Comparison of ENCODE assay signal across 1 cellular context in genomic region chr2:20051518-20052228, GRCh38.
TF ChIP-seq lines count a peak whose summit lies in the region.

TSS of gene LAPTM4A (minus strand) at chr2:20051628. CDS start at chr2:20051520, 108 bp downstream.

TF ChIP-seq in K562, 482 proteins besides CTCF, POLR2A, EP300 and RAD21 (continued from another document and continues in another):
- TF ChIP-seq PML (IDR thresholded peaks at IDR 0.05; ENCODE audit: low read length) (peak; percentile 73), KDM5B (IDR thresholded peaks at IDR 0.05; ENCODE audit: insufficient replicate concordance, low read depth, low read length) (peak; percentile 96), ATF7 (IDR thresholded peaks at IDR 0.05) (peak; percentile 87), NR2C1 (IDR thresholded peaks at IDR 0.05) (peak; percentile 88), NR2C1 (tag; IDR thresholded peaks at IDR 0.05) (peak; percentile 90), SNAPC5 (CRISPR knock-in tag; IDR thresholded peaks at IDR 0.05) (no peak), FOXO4 (CRISPR knock-in tag; IDR thresholded peaks at IDR 0.05) (no peak), BHLHE40 (IDR thresholded peaks at IDR 0.05; ENCODE audit: low read length) (peak; percentile 91), ATF1 (CRISPR knock-in tag; IDR thresholded peaks at IDR 0.05) (peak; percentile 67; the same call in 1 of the 2 replicates), ATF1 (tag; IDR thresholded peaks at IDR 0.05) (peak; percentile 99), CBX1 (IDR thresholded peaks at IDR 0.05; ENCODE audit: low read depth) (peak; percentile 67; the same call in 1 of the 2 replicates), FOXK2 (conservative IDR thresholded peaks at IDR 0.05 in 1 of 2, IDR thresholded peaks at IDR 0.05 in 1 of 2; ENCODE audit: low read depth in 2 of 2) (peak; percentile 84 to 86; a peak in 3 of 4 replicates), ZC3H11A (IDR thresholded peaks at IDR 0.05; ENCODE audit: low read depth, low read length) (0 out of 2 replicates have a peak, but pooled peaks have one; percentile 18), ERF (CRISPR knock-in tag; IDR thresholded peaks at IDR 0.05) (no peak), COPS2 (conservative IDR thresholded peaks at IDR 0.05) (no peak), PBX2 (CRISPR knock-in tag; IDR thresholded peaks at IDR 0.05; ENCODE audit: low read depth) (peak; percentile 64), PBX2 (tag; conservative IDR thresholded peaks at IDR 0.05; ENCODE audit: low read depth) (peak; percentile 97), SMARCA4 (IDR thresholded peaks at IDR 0.05) (peak; percentile 44; the same call in 1 of the 2 replicates), ZNF77 (CRISPR knock-in tag; IDR thresholded peaks at IDR 0.05) (no peak), NFIC (IDR thresholded peaks at IDR 0.05) (peak; percentile 59), POLR2AphosphoS5 (IDR thresholded peaks at IDR 0.05; ENCODE audit: control insufficient read depth, insufficient read depth, low read depth, low read length) (no peak; the same call in none of the 2 replicates), ZNF175 (CRISPR knock-in tag; IDR thresholded peaks at IDR 0.05; ENCODE audit: low read depth) (peak; percentile 49; the same call in 1 of the 2 replicates), PATZ1 (CRISPR knock-in tag; IDR thresholded peaks at IDR 0.05; ENCODE audit: borderline replicate concordance) (no peak), KLF6 (CRISPR knock-in tag; IDR thresholded peaks at IDR 0.05; ENCODE audit: borderline replicate concordance) (peak; percentile 64; the same call in 1 of the 2 replicates), SETDB1 (IDR thresholded peaks at IDR 0.05; ENCODE audit: low read length) (no peak), TCF3 (CRISPR knock-in tag; IDR thresholded peaks at IDR 0.05) (no peak; the same call in 1 of the 2 replicates), ATF3 (IDR thresholded peaks at IDR 0.05) (no peak; the same call in 1 of the 2 replicates), ATF3 (CRISPR knock-in tag; conservative IDR thresholded peaks at IDR 0.05) (no peak), BRD9 (IDR thresholded peaks at IDR 0.05; ENCODE audit: low read depth, partially characterized antibody) (peak; percentile 69), USF1 (CRISPR knock-in tag; IDR thresholded peaks at IDR 0.05) (peak; percentile 75), SIN3B (IDR thresholded peaks at IDR 0.05; ENCODE audit: low read depth) (peak; percentile 86), GMEB1 (CRISPR knock-in tag; IDR thresholded peaks at IDR 0.05) (peak; percentile 74), HLTF (IDR thresholded peaks at IDR 0.05) (peak; percentile 68; the same call in 1 of the 2 replicates), ETS2 (tag; IDR thresholded peaks at IDR 0.05; ENCODE audit: borderline replicate concordance, poor library complexity, severe bottlenecking) (no peak), NELFE (IDR thresholded peaks at IDR 0.05; ENCODE audit: insufficient read depth, insufficient read length) (no peak), ZNF512 (tag; IDR thresholded peaks at IDR 0.05) (no peak), ZNF232 (CRISPR knock-in tag; IDR thresholded peaks at IDR 0.05) (no peak), SAFB (IDR thresholded peaks at IDR 0.05; ENCODE audit: borderline replicate concordance, low read depth, low read length) (no peak), RBFOX2 (IDR thresholded peaks at IDR 0.05; ENCODE audit: low read depth, low read length) (peak; percentile 85), CREB3 (tag; conservative IDR thresholded peaks at IDR 0.05; ENCODE audit: low read depth) (0 out of 2 replicates have a peak, but pooled peaks have one; percentile 37), RFX1 (IDR thresholded peaks at IDR 0.05) (no peak), ZBTB1 (CRISPR knock-in tag; IDR thresholded peaks at IDR 0.05; ENCODE audit: borderline replicate concordance, low read depth) (no peak), RFX7 (CRISPR knock-in tag; IDR thresholded peaks at IDR 0.05) (no peak), ELF4 (CRISPR knock-in tag; IDR thresholded peaks at IDR 0.05) (no peak; the same call in 1 of the 2 replicates), ZNF511 (CRISPR knock-in tag; IDR thresholded peaks at IDR 0.05) (0 out of 2 replicates have a peak, but pooled peaks have one; percentile 13), SRSF1 (IDR thresholded peaks at IDR 0.05; ENCODE audit: low read depth, low read length) (no peak), E2F6 (IDR thresholded peaks at IDR 0.05; ENCODE audit: borderline replicate concordance in 1 of 2, extremely low read depth in 1 of 2, insufficient read depth in 1 of 2, insufficient read length in 1 of 2, low read depth in 1 of 2, low read length in 1 of 2, poor library complexity in 1 of 2, severe bottlenecking in 1 of 2) (peak in 1 of 2 experiments; percentile 60), BCOR (IDR thresholded peaks at IDR 0.05) (peak; percentile 48; the same call in 1 of the 2 replicates)
